In the genomic region with DNA sequence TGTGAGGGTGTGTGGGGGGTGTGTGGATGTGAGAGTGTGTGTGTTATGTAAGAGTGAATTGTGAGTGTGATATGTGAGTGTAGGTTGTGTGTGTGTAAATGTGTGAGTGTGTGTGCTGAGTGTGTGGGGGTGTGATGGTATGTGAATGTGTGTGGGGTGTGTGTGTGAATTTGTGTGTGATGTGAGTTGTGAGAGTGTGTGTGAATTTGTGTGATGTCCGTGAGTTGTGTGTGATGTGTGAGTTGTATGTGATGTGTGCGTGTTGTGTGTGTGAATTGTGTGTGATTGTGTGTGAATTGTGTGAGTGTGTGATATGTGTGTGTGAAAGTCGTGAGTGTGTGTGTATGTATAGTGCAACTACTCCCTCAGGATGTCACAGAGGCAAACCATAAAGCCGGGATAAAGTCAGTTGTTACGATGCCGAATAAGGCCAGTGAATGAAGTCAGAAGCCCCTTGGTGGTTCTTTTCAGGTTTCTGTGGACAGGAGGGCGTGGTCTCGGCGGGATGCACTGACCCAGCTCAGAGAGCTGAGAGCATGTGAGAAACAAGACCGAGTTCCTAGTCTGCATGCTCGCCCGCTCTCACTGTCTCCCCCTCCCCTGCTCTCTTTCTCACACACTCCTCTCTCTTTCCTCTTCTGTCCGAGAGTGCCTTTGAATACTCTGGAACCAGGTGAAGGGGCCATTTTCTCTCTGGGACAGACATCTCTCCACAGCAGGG, we compare ENCODE assay signal across 18 cellular contexts.
DNase-seq lines count a peak whose midpoint lies in the region; ATAC-seq, FAIRE-seq and TF ChIP-seq lines count a peak whose summit lies in the region.
"Had no signal": no experiment of that assay in that cellular context is flagged by ENCODE, and none has a peak within 500 bp of the region (broad histone marks: within the 10 kb centered on the region; RNA-seq: fewer than 3 reads in every experiment).

No MANE protein-coding gene starts in this region.

- no peak for TF ChIP-seq CTCF in bronchial epithelial cell (IDR thresholded peaks at IDR 0.05; ENCODE audit: insufficient read depth, low read length, severe bottlenecking)

- H3K4me3 ChIP-seq in HUES48 (ENCODE audit: low read depth, low read length), result no peak overlapping the region
- no peak overlapping the region for H3K4me3 ChIP-seq in bronchial epithelial cell (ENCODE audit: low read depth, low read length)
- H3K4me3 ChIP-seq in aorta (ENCODE audit: low read length in 2 of 2), result no peak overlapping the region
- H3K4me3 ChIP-seq: left ventricle myocardium inferior, sigmoid colon had no signal

- H3K9me3 ChIP-seq in HUES48 (ENCODE audit: control insufficient read depth, insufficient read depth, low read length), result no peaks in the 10 kb centered on the region
- no peaks in the 10 kb centered on the region for H3K9me3 ChIP-seq in aorta (ENCODE audit: control insufficient read depth, low read length)
- H3K9me3 ChIP-seq: left ventricle myocardium inferior, sigmoid colon had no signal

- no peaks in the 10 kb centered on the region for H3K9me3 Mint-ChIP-seq in activated T-cell treated with anti-CD3 and anti-CD28 coated beads, Interleukin-2, amount 50 U/mL, for 72 hours
- H3K9me3 Mint-ChIP-seq: activated naive CD8-positive, alpha-beta T cell treated with anti-CD3 and anti-CD28 coated beads for 36 hours; central memory CD8-positive, alpha-beta T cell; naive B cell; stimulated activated naive B cell treated with anti-CD40 and anti-IgM and Interleukin-4, amounts not matched to agents 10 μg/mL and 1 μg/mL and 100 μg/mL, for 72 hours; T-helper 1 cell treated with Interleukin-12 subunit alpha and Interleukin-12 subunit beta and Interleukin-4 antibody, amounts not matched to agents 30 μg/mL and 1 μg/mL, for 36 hours had no signal

- H3K4me1 ChIP-seq in HUES48 (ENCODE audit: control insufficient read depth, insufficient read depth, low read length) (peaks cover 34% of the 10 kb centered on the region), aorta (ENCODE audit: control insufficient read depth in 1 of 2, insufficient read depth in 2 of 2, low read length in 2 of 2) (no peaks in the 10 kb centered on the region)

- H3K27ac ChIP-seq in HUES48 (ENCODE audit: low read depth, low read length) (peak overlapping the region; percentile 32), aorta (ENCODE audit: low read depth in 1 of 2, low read length in 2 of 2) (no peak overlapping the region)
- H3K27ac ChIP-seq: left ventricle myocardium inferior, RWPE1, sigmoid colon had no signal

- 0 out of 2 replicates have a peak, but pooled peaks cover 4% of the 10 kb centered on the region for H3K27me3 ChIP-seq in HUES48 (ENCODE audit: control insufficient read depth, insufficient read depth, low read length)
- H3K27me3 ChIP-seq in bronchial epithelial cell (ENCODE audit: control insufficient read depth, insufficient read depth, low read length), result no peaks in the 10 kb centered on the region
- H3K27me3 ChIP-seq in aorta (ENCODE audit: control insufficient read depth in 1 of 2, insufficient read depth in 2 of 2, low read length in 1 of 2), result no peaks in the 10 kb centered on the region

- H3K9ac ChIP-seq in HUES48 (ENCODE audit: low read depth, low read length), result no peak overlapping the region

- H3K4me3 Mint-ChIP-seq in activated T-cell treated with anti-CD3 and anti-CD28 coated beads, Interleukin-2, amount 50 U/mL, for 72 hours, result no peak overlapping the region
- H3K4me3 Mint-ChIP-seq: activated naive CD8-positive, alpha-beta T cell treated with anti-CD3 and anti-CD28 coated beads for 36 hours; central memory CD8-positive, alpha-beta T cell; stimulated activated naive B cell treated with anti-CD40 and anti-IgM and Interleukin-4, amounts not matched to agents 10 μg/mL and 1 μg/mL and 100 μg/mL, for 72 hours; T-helper 1 cell treated with Interleukin-12 subunit alpha and Interleukin-12 subunit beta and Interleukin-4 antibody, amounts not matched to agents 30 μg/mL and 1 μg/mL, for 36 hours had no signal

- H3K4me1 Mint-ChIP-seq in activated T-cell treated with anti-CD3 and anti-CD28 coated beads, Interleukin-2, amount 50 U/mL, for 72 hours (ENCODE audit: low read depth), result peaks cover 24% of the 10 kb centered on the region
- H3K4me1 Mint-ChIP-seq: central memory CD8-positive, alpha-beta T cell had no signal

- DNase-seq in Ammon's horn (ENCODE audit: low spot score) (peak; percentile 28), bronchial epithelial cell (ENCODE audit: low read depth) (no peak), medulla oblongata (ENCODE audit: extremely low spot score) (peak; percentile 43), aorta (no peak), GF-D8 (lab: John Stamatoyannopoulos, UW) (no peak)
- no peak for DNase-seq in activated T-cell treated with anti-CD3 and anti-CD28 coated beads, Interleukin-2, amount 50 U/mL, for 72 hours
- no peak for DNase-seq in stimulated activated CD4-positive, alpha-beta T cell treated with anti-CD3 and anti-CD28 coated beads, Interleukin-15, amount 100 ng/mL, for 24 hours
- DNase-seq: activated naive CD8-positive, alpha-beta T cell treated with anti-CD3 and anti-CD28 coated beads for 36 hours; left ventricle myocardium inferior; naive B cell; NCI-H1436; NCI-H524; sigmoid colon; stimulated activated naive B cell treated with anti-CD40 and anti-IgM and Interleukin-4, amounts not matched to agents 10 μg/mL and 1 μg/mL and 100 μg/mL, for 72 hours had no signal

- H3K36me3 ChIP-seq in HUES48 (ENCODE audit: control insufficient read depth, insufficient read depth, low read length) (no peaks in the 10 kb centered on the region), bronchial epithelial cell (ENCODE audit: control insufficient read depth, insufficient read depth, low read length) (no peaks in the 10 kb centered on the region), aorta (ENCODE audit: control insufficient read depth in 1 of 2, insufficient read depth in 2 of 2, low read length in 1 of 2) (no peaks in the 10 kb centered on the region)
- H3K36me3 ChIP-seq: left ventricle myocardium inferior, sigmoid colon had no signal

- FAIRE-seq in bronchial epithelial cell (lab: Jason Lieb, UNC), result peak; percentile 70

- H3K27me3 Mint-ChIP-seq in activated T-cell treated with anti-CD3 and anti-CD28 coated beads, Interleukin-2, amount 50 U/mL, for 72 hours (ENCODE audit: low read depth), result peaks cover 18% of the 10 kb centered on the region
- H3K27me3 Mint-ChIP-seq: naive B cell; stimulated activated naive B cell treated with anti-CD40 and anti-IgM and Interleukin-4, amounts not matched to agents 10 μg/mL and 1 μg/mL and 100 μg/mL, for 72 hours had no signal

- WGBS in aorta, 2 donors, result 19 to 32% methylated on average over 12 to 13 of the region's 13 CpGs

- H3K36me3 Mint-ChIP-seq in activated T-cell treated with anti-CD3 and anti-CD28 coated beads, Interleukin-2, amount 50 U/mL, for 72 hours (ENCODE audit: insufficient read depth in 2 of 2), result no peaks in the 10 kb centered on the region
- H3K36me3 Mint-ChIP-seq: activated naive CD8-positive, alpha-beta T cell treated with anti-CD3 and anti-CD28 coated beads for 36 hours; naive B cell; stimulated activated naive B cell treated with anti-CD40 and anti-IgM and Interleukin-4, amounts not matched to agents 10 μg/mL and 1 μg/mL and 100 μg/mL, for 72 hours had no signal

- ATAC-seq in aorta (ENCODE audit: low FRiP score), result no peak
- ATAC-seq in activated T-cell treated with anti-CD3 and anti-CD28 coated beads, Interleukin-2, amount 50 U/mL, for 72 hours (replicated peaks in 1 of 2), result no peak
- ATAC-seq: stimulated activated naive B cell treated with anti-CD40 and anti-IgM and Interleukin-4, amounts not matched to agents 10 μg/mL and 1 μg/mL and 100 μg/mL, for 72 hours had no signal

- intact Hi-C loops in aorta (cut with DNase I), result no loop called here

- no peak overlapping the region for H3K27ac Mint-ChIP-seq in activated T-cell treated with anti-CD3 and anti-CD28 coated beads, Interleukin-2, amount 50 U/mL, for 72 hours
- H3K27ac Mint-ChIP-seq: activated naive CD8-positive, alpha-beta T cell treated with anti-CD3 and anti-CD28 coated beads for 36 hours; stimulated activated naive B cell treated with anti-CD40 and anti-IgM and Interleukin-4, amounts not matched to agents 10 μg/mL and 1 μg/mL and 100 μg/mL, for 72 hours; T-helper 1 cell treated with Interleukin-12 subunit alpha and Interleukin-12 subunit beta and Interleukin-4 antibody, amounts not matched to agents 30 μg/mL and 1 μg/mL, for 36 hours had no signal

Comparison
In these comparisons a context has a peak if more than half of its experiments do, and no peak if none do; other contexts are left out.
1. DNase-seq: peak in Ammon's horn (single experiment) and medulla oblongata (single experiment); none in bronchial epithelial cell (single experiment), aorta (0 of 2), activated T-cell treated with anti-CD3 and anti-CD28 coated beads, Interleukin-2, amount 50 U/mL, for 72 hours (0 of 2), stimulated activated CD4-positive, alpha-beta T cell treated with anti-CD3 and anti-CD28 coated beads, Interleukin-15, amount 100 ng/mL, for 24 hours (single experiment) and GF-D8 (single experiment).